ENCODE assay signal across 2 cellular contexts in genomic region chr16:57734308-57734924, GRCh38.
TF ChIP-seq lines count a peak whose summit lies in the region.

No MANE protein-coding gene starts in this region.

TF ChIP-seq in SK-N-SH, 30 proteins besides CTCF, POLR2A, EP300 and RAD21 (continued from another document):
- TF ChIP-seq REST (IDR thresholded peaks at IDR 0.05; ENCODE audit: low read depth, low read length) (no peak), CHD2 (IDR thresholded peaks at IDR 0.05; ENCODE audit: low read length, partially characterized antibody) (no peak), TAF1 (IDR thresholded peaks at IDR 0.05; ENCODE audit: borderline replicate concordance, low read depth, low read length) (no peak)

TF ChIP-seq in SK-N-SH treated with all-trans-retinoic acid at 6 μM for 48 hours, 23 proteins besides CTCF, POLR2A, EP300 and RAD21 (continued from another document):
- TF ChIP-seq PPARA (CRISPR knock-in tag; IDR thresholded peaks at IDR 0.05; ENCODE audit: borderline replicate concordance), result no peak
